ENCODE assay signal across 12 cellular contexts in genomic region chr2:159677654-159678053, GRCh38. TPM values are rescaled to one million over a fixed set of nuclear protein-coding genes. Genes with fewer than 3 reads are reported as not detected.
DNase-seq lines count a peak whose midpoint lies in the region; TF ChIP-seq lines count a peak whose summit lies in the region.
"Had no signal": no experiment of that assay in that cellular context is flagged by ENCODE, and none has a peak within 500 bp of the region (broad histone marks: within the 10 kb centered on the region; RNA-seq: fewer than 3 reads in every experiment).

No MANE protein-coding gene starts in this region.

- no peaks in the 10 kb centered on the region for H4K20me1 ChIP-seq in PC-9 (ENCODE audit: insufficient read depth)
- no peaks in the 10 kb centered on the region for H4K20me1 ChIP-seq in smooth muscle cell (ENCODE audit: low read depth)
- H4K20me1 ChIP-seq: BLaER1 had no signal

- H3K9me3 ChIP-seq in PC-9 (ENCODE audit: insufficient read depth, low read depth) (no peaks in the 10 kb centered on the region), esophagus muscularis mucosa (no peaks in the 10 kb centered on the region), smooth muscle cell (replicated peaks; ENCODE audit: low read depth) (no peaks in the 10 kb centered on the region)
- H3K9me3 ChIP-seq: BLaER1 had no signal

- H3K4me3 ChIP-seq in PC-9: no peak overlapping the region
- H3K4me3 ChIP-seq in esophagus muscularis mucosa: no peak overlapping the region
- H3K4me3 ChIP-seq in smooth muscle cell: no peak overlapping the region
- H3K4me3 ChIP-seq: BLaER1 had no signal

- H3K4me1 ChIP-seq in PC-9 (replicated peaks; ENCODE audit: insufficient read depth): no peaks in the 10 kb centered on the region
- no peaks in the 10 kb centered on the region for H3K4me1 ChIP-seq in esophagus muscularis mucosa
- no peaks in the 10 kb centered on the region for H3K4me1 ChIP-seq in smooth muscle cell (ENCODE audit: low read depth)
- H3K4me1 ChIP-seq: BLaER1 had no signal

- intact Hi-C loops in PC-9 (cut with micrococcal nuclease; ENCODE audit: unreplicated experiment) (loop anchor here (10.0 kb wide), 1 partner anchor 143 kb away; no protein-coding TSS in a partner anchor), esophagus muscularis mucosa (cut with DNase I) (no loop called here)

- H3F3A ChIP-seq in PC-9 (ENCODE audit: insufficient read depth, low read depth) (no peaks in the 10 kb centered on the region), smooth muscle cell (ENCODE audit: low read depth) (no peaks in the 10 kb centered on the region)

- POLR2A ChIA-PET in PC-9 (lab: Charles Lee; ENCODE audit: unreplicated experiment): interaction anchor here (0.7 kb wide), 1 partner anchor 291 kb away, joined by 3 read pairs; no protein-coding TSS in a partner anchor

- TF ChIP-seq POLR2A in esophagus muscularis mucosa (IDR thresholded peaks at IDR 0.05; ENCODE audit: low read depth): no peak

- H3K36me3 ChIP-seq in PC-9 (ENCODE audit: low read depth) (no peaks in the 10 kb centered on the region), esophagus muscularis mucosa (no peaks in the 10 kb centered on the region), smooth muscle cell (ENCODE audit: low read depth) (no peaks in the 10 kb centered on the region)
- H3K36me3 ChIP-seq: BLaER1 had no signal

- TF ChIP-seq EP300 in esophagus muscularis mucosa (IDR thresholded peaks at IDR 0.05): no peak

- TF ChIP-seq CTCF in PC-9 (conservative IDR thresholded peaks at IDR 0.05) (peak; percentile 54; the same call in 1 of the 2 replicates), esophagus muscularis mucosa (IDR thresholded peaks at IDR 0.05) (peak in 2 of 3 experiments; percentile 17 to 39), smooth muscle cell (IDR thresholded peaks at IDR 0.05; ENCODE audit: borderline replicate concordance, insufficient read depth, poor library complexity, severe bottlenecking) (peak; percentile 34)

- H3K79me2 ChIP-seq in PC-9 (ENCODE audit: low read depth) (no peaks in the 10 kb centered on the region), smooth muscle cell (ENCODE audit: low read depth) (no peaks in the 10 kb centered on the region)

- CTCF ChIA-PET in PC-9 (lab: Charles Lee): interaction anchor here (0.5 kb wide), 1 partner anchor 73 kb away, joined by 3 read pairs; no protein-coding TSS in a partner anchor

- H2AFZ ChIP-seq in PC-9: no peak overlapping the region
- no peak overlapping the region for H2AFZ ChIP-seq in smooth muscle cell (ENCODE audit: low read depth)

- no peaks in the 10 kb centered on the region for H3K9me2 ChIP-seq in PC-9 (ENCODE audit: insufficient read depth)

- 100% methylated on average over 1 of the region's 1 CpG for WGBS in esophagus muscularis mucosa
- 90% methylated on average over 1 of the region's 1 CpG for WGBS in smooth muscle cell (ENCODE audit: low lambda C conversion rate)

- peak; percentile 44 for DNase-seq in NOMO-1 treated with DMSO at 0.1 percent for 48 hours (lab: John Stamatoyannopoulos, UW; ENCODE audit: unreplicated experiment)
- DNase-seq in NOMO-1 treated with dmso at 0.1 percent for 144 hours (lab: John Stamatoyannopoulos, UW; ENCODE audit: unreplicated experiment): no peak
- no peak for DNase-seq in PC-9
- no peak for DNase-seq in esophagus muscularis mucosa (ENCODE audit: extremely low spot score)
- no peak for DNase-seq in smooth muscle cell (lab: John Stamatoyannopoulos, UW; ENCODE audit: unreplicated experiment)
- DNase-seq in iPS-NIHi7 (ENCODE audit: extremely low spot score): no peak
- no peak for DNase-seq in DMS79 (lab: John Stamatoyannopoulos, UW)
- no peak for DNase-seq in cerebellar nuclear complex (lab: John Stamatoyannopoulos, UW)
- DNase-seq: activated CD4-positive, alpha-beta T cell treated with anti-CD3 and anti-CD28 coated beads, Interleukin-2, amount 10 ng/mL, durations not matched to agents 24 days and 14 days; caudate nucleus; stimulated activated naive CD4-positive, alpha-beta T cell treated with Interleukin-2 at 50 U/mL for 16 hours had no signal

- no TSS peak for BruUV-seq in PC-9 (replicated peaks; lab: Mats Ljungman, UMichigan)

- H3K9ac ChIP-seq in smooth muscle cell (ENCODE audit: low read depth): no peak overlapping the region
- H3K9ac ChIP-seq: BLaER1 had no signal

- H3K4me2 ChIP-seq in PC-9 (no peak overlapping the region), smooth muscle cell (no peak overlapping the region)
- H3K4me2 ChIP-seq: BLaER1 had no signal

- H3K27ac ChIP-seq in PC-9: no peak overlapping the region
- H3K27ac ChIP-seq in esophagus muscularis mucosa (replicated peaks in 1 of 4): no peak overlapping the region
- H3K27ac ChIP-seq in smooth muscle cell (ENCODE audit: low read depth): no peak overlapping the region
- H3K27ac ChIP-seq: BLaER1 had no signal

- no peaks in the 10 kb centered on the region for H3K27me3 ChIP-seq in PC-9 (ENCODE audit: insufficient read depth, low read depth)
- no peaks in the 10 kb centered on the region for H3K27me3 ChIP-seq in esophagus muscularis mucosa
- no peaks in the 10 kb centered on the region for H3K27me3 ChIP-seq in smooth muscle cell (ENCODE audit: low read depth)
- H3K27me3 ChIP-seq: BLaER1 had no signal

RNA-seq across cellular contexts. Expression of gene MARCHF7, which starts 34.7 kb away (rescaled TPM):
- total RNA-seq in PC-9 (2021) (33.2 and 38.3 TPM in 2 replicates), esophagus muscularis mucosa (100 to 1,000 TPM in 1 of 4 donors, 10 to 100 TPM in 3; 60.1 to 101 (median 89.4) TPM), smooth muscle cell (235 and 280 TPM in 2 replicates)
- polyA plus RNA-seq in smooth muscle cell: 97.1 and 110 TPM in 2 replicates
